Comparison of ENCODE assay signal across 24 cellular contexts in the genomic region with DNA sequence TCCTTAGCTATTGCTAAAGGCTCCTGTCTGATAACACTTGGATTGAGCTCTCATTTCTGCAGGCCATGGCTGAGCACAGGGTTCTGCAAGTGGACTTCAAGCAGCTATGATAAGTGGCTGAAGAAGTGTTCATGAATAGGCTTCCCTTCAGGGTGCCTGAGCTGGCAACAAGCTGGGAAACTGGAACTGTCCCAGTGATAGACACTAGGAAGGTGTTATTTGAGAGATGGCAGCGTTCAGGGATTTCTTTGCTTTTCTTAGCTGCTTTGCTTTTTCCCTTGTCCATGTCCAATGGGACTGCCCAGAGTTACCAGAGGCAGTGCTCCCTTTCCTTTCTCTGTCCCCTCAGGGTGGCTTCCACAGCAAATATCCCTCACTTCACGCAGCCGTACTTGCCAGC.
"Had no signal": no experiment of that assay in that cellular context is flagged by ENCODE, and none has a peak within 500 bp of the region (broad histone marks: within the 10 kb centered on the region; RNA-seq: fewer than 3 reads in every experiment).

No MANE protein-coding gene starts in this region.

- ATAC-seq: activated CD8-positive, alpha-beta memory T cell treated with anti-CD3 and anti-CD28 coated beads, Interleukin-2, amount 10 ng/mL, durations not matched to agents 7 days and 5 days had no signal

- H3K27me3 Mint-ChIP-seq: activated CD8-positive, alpha-beta memory T cell treated with anti-CD3 and anti-CD28 coated beads, Interleukin-2, amount 10 ng/mL, durations not matched to agents 7 days and 5 days; activated naive CD8-positive, alpha-beta T cell treated with anti-CD3 and anti-CD28 coated beads for 36 hours; activated T-cell treated with anti-CD3 and anti-CD28 coated beads, Interleukin-2, amount 50 U/mL, for 24 hours had no signal

- H3K4me3 ChIP-seq: MG63, Peyer's patch had no signal

- H3K4me1 Mint-ChIP-seq: activated CD8-positive, alpha-beta memory T cell treated with anti-CD3 and anti-CD28 coated beads, Interleukin-2, amount 10 ng/mL, durations not matched to agents 7 days and 5 days; activated naive CD8-positive, alpha-beta T cell treated with anti-CD3 and anti-CD28 coated beads for 36 hours had no signal

- DNase-seq: activated CD4-positive, alpha-beta T cell treated with anti-CD3 and anti-CD28 coated beads for 48 hours; activated CD4-positive, alpha-beta T cell treated with anti-CD3 and anti-CD28 coated beads, Interleukin-2, amount 50 U/mL, for 48 hours; activated CD4-positive, CD25-positive, alpha-beta regulatory T cell treated with anti-CD3 and anti-CD28 coated beads, Interleukin-2, amount 50 U/mL, for 72 hours; activated CD8-positive, alpha-beta memory T cell treated with anti-CD3 and anti-CD28 coated beads, Interleukin-2, amount 10 ng/mL, durations not matched to agents 7 days and 5 days; activated effector memory CD4-positive, alpha-beta T cell treated with anti-CD3 and anti-CD28 coated beads, Interleukin-2, amount 50 U/mL, for 16 hours; activated naive CD4-positive, alpha-beta T cell treated with anti-CD3 and anti-CD28 coated beads for 36 hours; activated naive CD8-positive, alpha-beta T cell treated with anti-CD3 and anti-CD28 coated beads for 36 hours; activated T-cell treated with anti-CD3 and anti-CD28 coated beads, Interleukin-2, amount 50 U/mL, for 24 hours; brain microvascular endothelial cell; caudate nucleus; MG63; MV-4-11; NCI-H1092 treated with DMSO at 0.1 percent for 48 hours; NCI-H1417 treated with DMSO at 0.1 percent for 48 hours; NCI-H1694; NCI-H2029; NCI-H2107; NCI-H510A treated with DMSO at 0.1 percent for 48 hours; NCI-H69; Peyer's patch; SHP77 treated with DMSO at 0.1 percent for 48 hours had no signal

- H3K27me3 ChIP-seq: brain microvascular endothelial cell, MG63, Peyer's patch had no signal

- H3K27ac Mint-ChIP-seq: activated CD8-positive, alpha-beta memory T cell treated with anti-CD3 and anti-CD28 coated beads, Interleukin-2, amount 10 ng/mL, durations not matched to agents 7 days and 5 days; activated naive CD4-positive, alpha-beta T cell treated with anti-CD3 and anti-CD28 coated beads for 36 hours; activated naive CD8-positive, alpha-beta T cell treated with anti-CD3 and anti-CD28 coated beads for 36 hours; activated T-cell treated with anti-CD3 and anti-CD28 coated beads, Interleukin-2, amount 50 U/mL, for 24 hours; activated T-helper 1 cell treated with anti-CD3 and anti-CD28 coated beads, Interleukin-12 subunit alpha, Interleukin-12 subunit beta, Interleukin-2, Interleukin-4 antibody, amounts not matched to agents 30 ng/mL and 10 ng/mL and 1 ng/mL, durations not matched to agents 14 hours and 24 hours and 36 hours; T-helper 1 cell treated with Interleukin-12 subunit alpha and Interleukin-12 subunit beta and Interleukin-4 antibody, amounts not matched to agents 30 μg/mL and 1 μg/mL, for 36 hours had no signal

- H3K9me3 ChIP-seq: Peyer's patch had no signal

- H3K4me3 Mint-ChIP-seq: activated CD8-positive, alpha-beta memory T cell treated with anti-CD3 and anti-CD28 coated beads, Interleukin-2, amount 10 ng/mL, durations not matched to agents 7 days and 5 days; activated naive CD4-positive, alpha-beta T cell treated with anti-CD3 and anti-CD28 coated beads for 36 hours; activated naive CD8-positive, alpha-beta T cell treated with anti-CD3 and anti-CD28 coated beads for 36 hours; activated T-cell treated with anti-CD3 and anti-CD28 coated beads, Interleukin-2, amount 50 U/mL, for 24 hours; activated T-helper 1 cell treated with anti-CD3 and anti-CD28 coated beads, Interleukin-12 subunit alpha, Interleukin-12 subunit beta, Interleukin-2, Interleukin-4 antibody, amounts not matched to agents 30 ng/mL and 10 ng/mL and 1 ng/mL, durations not matched to agents 14 hours and 24 hours and 36 hours; T-helper 1 cell treated with Interleukin-12 subunit alpha and Interleukin-12 subunit beta and Interleukin-4 antibody, amounts not matched to agents 30 μg/mL and 1 μg/mL, for 36 hours had no signal

- H3K4me1 ChIP-seq: Peyer's patch had no signal

- H3K27ac ChIP-seq: brain microvascular endothelial cell, Peyer's patch, RWPE1 had no signal

- H3K36me3 ChIP-seq: brain microvascular endothelial cell, MG63, Peyer's patch had no signal
